In genomic region chr16:89972244-89973234, GRCh38 we compare ENCODE assay signal across 1 cellular context.
TF ChIP-seq lines count a peak whose summit lies in the region.

No MANE protein-coding gene starts in this region.

TF ChIP-seq in H1, 55 proteins besides CTCF, POLR2A, EP300 and RAD21:
- TF ChIP-seq ATF2 (IDR thresholded peaks at IDR 0.05; ENCODE audit: low read length) (0 out of 2 replicates have a peak, but pooled peaks have one; percentile 50), SIX5 (IDR thresholded peaks at IDR 0.05; ENCODE audit: low read depth, low read length) (no peak), POLR2AphosphoS5 (IDR thresholded peaks at IDR 0.05; ENCODE audit: low read depth, low read length) (peak; percentile 91), RNF2 (IDR thresholded peaks at IDR 0.05; ENCODE audit: borderline replicate concordance, low read depth, low read length, missing control alignments, poor library complexity, severe bottlenecking) (no peak), EZH2 (IDR thresholded peaks at IDR 0.05; ENCODE audit: low read depth, low read length, severe bottlenecking) (no peak), ZNF274 (IDR thresholded peaks at IDR 0.05; ENCODE audit: borderline replicate concordance, extremely low read depth, low read length) (no peak), NRF1 (IDR thresholded peaks at IDR 0.05; ENCODE audit: low read depth, low read length) (peak; percentile 98), CHD2 (IDR thresholded peaks at IDR 0.05; ENCODE audit: low read length) (peak; percentile 74), GTF2F1 (IDR thresholded peaks at IDR 0.05; ENCODE audit: borderline replicate concordance, low read depth, low read length) (no peak; the same call in 1 of the 2 replicates), BRCA1 (IDR thresholded peaks at IDR 0.05; ENCODE audit: low read depth, low read length) (peak; percentile 27; the same call in 1 of the 2 replicates), SIRT6 (IDR thresholded peaks at IDR 0.05; ENCODE audit: low read length) (no peak), CBX5 (IDR thresholded peaks at IDR 0.05; ENCODE audit: low read depth, low read length) (no peak), BACH1 (IDR thresholded peaks at IDR 0.05; ENCODE audit: low read length) (no peak), CBX8 (IDR thresholded peaks at IDR 0.05; ENCODE audit: borderline replicate concordance, low read depth, low read length) (no peak), SIN3A (conservative IDR thresholded peaks at IDR 0.05 in 1 of 2, IDR thresholded peaks at IDR 0.05 in 1 of 2; ENCODE audit: low read depth in 1 of 2, low read length in 2 of 2) (0 out of 4 replicates have a peak, but pooled peaks have one; percentile 25 to 58), RXRA (IDR thresholded peaks at IDR 0.05; ENCODE audit: insufficient read depth, low read depth, low read length) (no peak), E2F6 (IDR thresholded peaks at IDR 0.05) (peak; percentile 79), FOSL1 (IDR thresholded peaks at IDR 0.05; ENCODE audit: insufficient read depth, low read depth, low read length) (0 out of 2 replicates have a peak, but pooled peaks have one; percentile 15), TBP (IDR thresholded peaks at IDR 0.05; ENCODE audit: low read depth, low read length) (peak; percentile 61), CHD1 (IDR thresholded peaks at IDR 0.05; ENCODE audit: low read depth, low read length) (no peak), POU5F1 (IDR thresholded peaks at IDR 0.05; ENCODE audit: low read depth, low read length) (no peak), CTBP2 (IDR thresholded peaks at IDR 0.05; ENCODE audit: borderline replicate concordance, insufficient read depth, insufficient read length, low read length) (no peak), KDM5A (IDR thresholded peaks at IDR 0.05; ENCODE audit: low read length) (peak; percentile 65; the same call in 1 of the 2 replicates), RFX5 (IDR thresholded peaks at IDR 0.05; ENCODE audit: borderline replicate concordance, low read depth, low read length) (no peak), MAX (IDR thresholded peaks at IDR 0.05) (peak; percentile 49), KDM1A (IDR thresholded peaks at IDR 0.05; ENCODE audit: borderline replicate concordance, low read length) (no peak), RBBP5 (IDR thresholded peaks at IDR 0.05; ENCODE audit: borderline replicate concordance, low read depth, low read length) (peak; percentile 89), SRF (IDR thresholded peaks at IDR 0.05; ENCODE audit: low read depth, low read length) (peak; percentile 61), USF2 (IDR thresholded peaks at IDR 0.05; ENCODE audit: low read length) (0 out of 2 replicates have a peak, but pooled peaks have one; percentile 2), MAFK (IDR thresholded peaks at IDR 0.05; ENCODE audit: low read depth, low read length) (no peak), SP1 (IDR thresholded peaks at IDR 0.05; ENCODE audit: low read depth, low read length) (no peak), BCL11A (IDR thresholded peaks at IDR 0.05; ENCODE audit: low read depth in 2 of 2, low read length in 2 of 2) (no peak), JUN (IDR thresholded peaks at IDR 0.05; ENCODE audit: low read depth, low read length) (no peak), NANOG (IDR thresholded peaks at IDR 0.05; ENCODE audit: insufficient read depth, low read depth, low read length, poor library complexity, severe bottlenecking) (no peak), SP2 (IDR thresholded peaks at IDR 0.05; ENCODE audit: low read length) (no peak), HDAC2 (IDR thresholded peaks at IDR 0.05; ENCODE audit: borderline replicate concordance in 1 of 2, low read depth in 2 of 2, low read length in 2 of 2) (no peak), CREB1 (IDR thresholded peaks at IDR 0.05) (peak; percentile 97), CHD7 (IDR thresholded peaks at IDR 0.05; ENCODE audit: insufficient replicate concordance, low read length) (no peak), ASH2L (IDR thresholded peaks at IDR 0.05; ENCODE audit: low read length) (peak; percentile 90), HDAC6 (IDR thresholded peaks at IDR 0.05; ENCODE audit: low read depth, low read length) (no peak), PHF8 (conservative IDR thresholded peaks at IDR 0.05; ENCODE audit: low read depth, low read length) (peak; percentile 100), EGR1 (IDR thresholded peaks at IDR 0.05; ENCODE audit: borderline replicate concordance, low read depth, low read length) (no peak), GABPA (IDR thresholded peaks at IDR 0.05; ENCODE audit: borderline replicate concordance, insufficient read depth, low read length) (0 out of 2 replicates have a peak, but pooled peaks have one; percentile 46), SAP30 (IDR thresholded peaks at IDR 0.05; ENCODE audit: insufficient read depth, insufficient replicate concordance, low read length) (no peak), TAF7 (optimal IDR thresholded peaks at IDR 0.05; ENCODE audit: borderline replicate concordance, low read depth, low read length) (peak; percentile 59), JUND (IDR thresholded peaks at IDR 0.05; ENCODE audit: low read length) (no peak), YY1 (IDR thresholded peaks at IDR 0.05; ENCODE audit: low read depth, low read length) (peak; percentile 57; the same call in 1 of the 2 replicates), KDM4A (IDR thresholded peaks at IDR 0.05; ENCODE audit: low read depth, low read length, severe bottlenecking) (peak; percentile 93), TCF12 (IDR thresholded peaks at IDR 0.05; ENCODE audit: low read depth, low read length) (0 out of 2 replicates have a peak, but pooled peaks have one; percentile 21), ATF3 (IDR thresholded peaks at IDR 0.05; ENCODE audit: insufficient read depth, low read depth, low read length) (peak; percentile 56; the same call in 1 of the 2 replicates), SP4 (IDR thresholded peaks at IDR 0.05; ENCODE audit: low read length) (peak; percentile 93), SUZ12 (IDR thresholded peaks at IDR 0.05; ENCODE audit: low read length) (no peak), TEAD4 (IDR thresholded peaks at IDR 0.05; ENCODE audit: low read depth, low read length) (no peak), TAF1 (IDR thresholded peaks at IDR 0.05; ENCODE audit: low read depth, low read length) (peak; percentile 88), CEBPB (IDR thresholded peaks at IDR 0.05; ENCODE audit: low read depth, low read length) (no peak)
